In the genomic region with DNA sequence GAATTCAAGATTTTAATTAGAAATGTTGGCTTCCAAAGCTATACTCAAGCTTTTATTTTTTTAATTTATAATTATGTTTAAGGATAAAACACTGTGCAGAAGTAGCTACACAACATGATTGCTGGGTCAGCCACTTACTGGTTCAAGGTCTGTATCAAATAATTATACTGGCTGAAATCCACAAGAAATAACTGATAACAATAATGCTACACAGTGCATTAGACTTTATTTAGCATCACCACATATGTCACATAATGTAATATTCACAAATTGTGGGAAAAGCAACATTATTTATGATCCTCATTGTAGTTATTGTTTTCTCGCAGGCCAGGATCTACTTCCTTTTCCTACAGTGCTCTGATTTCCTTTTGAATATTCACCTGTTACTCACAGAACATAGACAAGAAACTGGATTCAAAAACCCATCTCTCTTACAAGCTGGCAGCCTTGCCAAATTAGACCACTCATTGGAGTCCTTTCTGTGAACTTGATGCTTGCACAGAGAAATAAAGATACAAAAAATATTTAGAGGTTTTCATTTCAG, we compare ENCODE assay signal across 34 cellular contexts.
"Had no signal": no experiment of that assay in that cellular context is flagged by ENCODE, and none has a peak within 500 bp of the region (broad histone marks: within the 10 kb centered on the region; RNA-seq: fewer than 3 reads in every experiment).

No MANE protein-coding gene starts in this region.

- H3K9me3 ChIP-seq: MG63 had no signal

- H3K4me3 ChIP-seq: MG63 had no signal

- H3K27ac ChIP-seq: KMS-11 had no signal

- H3K27me3 ChIP-seq: MG63 had no signal

- H3K9ac ChIP-seq: KMS-11 had no signal

- H3K4me2 ChIP-seq: KMS-11 had no signal

- DNase-seq: Karpas-422, Kasumi-1, KBM-7, KG1, MG63, MM.1S, MV-4-11, NCI-H1048, NCI-H1092, NCI-H1092 treated with DMSO at 0.1 percent for 48 hours, NCI-H1105, NCI-H1105 treated with DMSO at 0.1 percent for 48 hours, NCI-H1417 treated with DMSO at 0.1 percent for 48 hours, NCI-H1436, NCI-H1436 treated with DMSO at 0.1 percent for 48 hours, NCI-H146, NCI-H1694, NCI-H1694 treated with DMSO at 0.1 percent for 48 hours, NCI-H187, NCI-H187 treated with DMSO at 0.1 percent for 48 hours, NCI-H1930, NCI-H2029, NCI-H2029 treated with DMSO at 0.1 percent for 48 hours, NCI-H2081, NCI-H2081 treated with DMSO at 0.1 percent for 48 hours, NCI-H2107, NCI-H2171, NCI-H2171 treated with DMSO at 0.1 percent for 48 hours, NCI-H2227 treated with DMSO at 0.1 percent for 48 hours, NCI-H226, NCI-H345, NCI-H446, NCI-H446 treated with DMSO at 0.1 percent for 48 hours had no signal

- H3K36me3 ChIP-seq: MG63 had no signal
